ENCODE assay signal across 10 cellular contexts in genomic region chr14:104754213-104754851, GRCh38. TPM values are rescaled to one million over a fixed set of nuclear protein-coding genes. Genes with fewer than 3 reads are reported as not detected.
DNase-seq lines count a peak whose midpoint lies in the region; ATAC-seq and TF ChIP-seq lines count a peak whose summit lies in the region.
"Had no signal": no experiment of that assay in that cellular context is flagged by ENCODE, and none has a peak within 500 bp of the region (broad histone marks: within the 10 kb centered on the region; RNA-seq: fewer than 3 reads in every experiment).

No MANE protein-coding gene starts in this region.

- peak overlapping the region; percentile 57 to 93 for H3K4me3 ChIP-seq in CD4-positive, alpha-beta memory T cell (ENCODE audit: low read length in 2 of 2)
- peak overlapping the region; percentile 91 for H3K4me3 ChIP-seq in OCI-LY7 (ENCODE audit: low read depth, low read length, poor library complexity, severe bottlenecking)
- peak overlapping the region; percentile 17 to 100 for H3K4me3 ChIP-seq in neuronal stem cell (ENCODE audit: low read length in 2 of 2)

- no peak overlapping the region for H2BK5ac ChIP-seq in neuronal stem cell (ENCODE audit: low read length)

- no peak overlapping the region for H3K14ac ChIP-seq in neuronal stem cell (ENCODE audit: low read length)

- H3K9me2 ChIP-seq in OCI-LY7 (ENCODE audit: insufficient read depth, low read length) = no peaks in the 10 kb centered on the region

- no peak for TF ChIP-seq CTCF in OCI-LY7 (conservative IDR thresholded peaks at IDR 0.05; ENCODE audit: low read length)
- TF ChIP-seq CTCF in endothelial cell (IDR thresholded peaks at IDR 0.05; ENCODE audit: unreplicated experiment) = no peak
- no peak for TF ChIP-seq CTCF in GM13976 (IDR thresholded peaks at IDR 0.05; ENCODE audit: borderline replicate concordance, control extremely low read depth, extremely low read depth, insufficient read depth, missing control alignments)

- peak overlapping the region; percentile 79 for H3K27ac ChIP-seq in CD4-positive, alpha-beta memory T cell (ENCODE audit: low read depth, low read length)
- no peak overlapping the region for H3K27ac ChIP-seq in OCI-LY7 (ENCODE audit: low read depth, low read length, poor library complexity, severe bottlenecking)
- H3K27ac ChIP-seq in neuronal stem cell (replicated peaks; ENCODE audit: low read length) = no peak overlapping the region

- no peak overlapping the region for H4K91ac ChIP-seq in neuronal stem cell (ENCODE audit: low read depth, low read length, poor library complexity)

- peak overlapping the region; percentile 84 to 96 (median 90) for H3K4me3 Mint-ChIP-seq in CD4-positive, alpha-beta memory T cell
- peak overlapping the region; percentile 97 for H3K4me3 Mint-ChIP-seq in endothelial cell (ENCODE audit: unreplicated experiment)

- H3K27me3 Mint-ChIP-seq in CD4-positive, alpha-beta memory T cell = no peaks in the 10 kb centered on the region
- H3K27me3 Mint-ChIP-seq in endothelial cell (ENCODE audit: unreplicated experiment) = peaks cover 12% of the 10 kb centered on the region

- H3K4ac ChIP-seq in neuronal stem cell (ENCODE audit: low read length) = no peak overlapping the region

- H3K79me1 ChIP-seq in neuronal stem cell (ENCODE audit: low read depth, low read length) = peaks cover 34% of the 10 kb centered on the region

- H3K4me2 ChIP-seq in OCI-LY7 (ENCODE audit: low read length) (peak overlapping the region; percentile 100), neuronal stem cell (ENCODE audit: insufficient read depth, low read length, poor library complexity, severe bottlenecking) (peak overlapping the region; percentile 75)

- WGBS in neuronal stem cell (ENCODE audit: extremely low coverage in 2 of 2, insufficient read length in 2 of 2, insufficient replicate concordance in 1 of 2), 2 donors = no CpG with 5 or more reads among the region's 13 CpGs

- peak overlapping the region; percentile 73 to 94 (median 91) for H3K27ac Mint-ChIP-seq in CD4-positive, alpha-beta memory T cell
- H3K27ac Mint-ChIP-seq in endothelial cell (ENCODE audit: unreplicated experiment) = no peak overlapping the region

- ATAC-seq in GM18867 (IDR thresholded peaks at IDR 0.05; ENCODE audit: unreplicated experiment) = no peak

- CTCF ChIA-PET in CD4-positive, alpha-beta memory T cell (lab: Charles Lee; ENCODE audit: partially characterized antibody) = interaction anchor here (1.2 to 2.4 kb wide), 2 partner anchors 12 to 72 kb away, joined by 3 to 11 read pairs; no protein-coding TSS in a partner anchor
- CTCF ChIA-PET in OCI-LY7 (lab: Charles Lee; ENCODE audit: unreplicated experiment) = no interaction called here

- peak overlapping the region; percentile 18 for H3K23ac ChIP-seq in neuronal stem cell (ENCODE audit: low read depth, low read length, poor library complexity)

- H4K8ac ChIP-seq in neuronal stem cell (ENCODE audit: low read depth, low read length) = no peak overlapping the region

- no peak overlapping the region for H3K18ac ChIP-seq in neuronal stem cell (ENCODE audit: low read length)

- in situ Hi-C loops in GM13976 (cut with MboI; ENCODE audit: low sequenced_read_pairs, unreplicated experiment) = no loop called here

- H3K9ac ChIP-seq in neuronal stem cell (ENCODE audit: low read depth, low read length, poor library complexity) = no peak overlapping the region

- POLR2A ChIA-PET in CD4-positive, alpha-beta memory T cell (lab: Charles Lee; ENCODE audit: partially characterized antibody) = interaction anchor here (0.9 to 2.8 kb wide), 5 partner anchors 14 to 77 kb away, joined by 3 to 27 read pairs (median 13); partner anchors contain the start of genes ADSS1 and ZBTB42
- POLR2A ChIA-PET in OCI-LY7 (lab: Charles Lee) = interaction anchor here (0.5 to 1.5 kb wide), 2 partner anchors 16 to 106 kb away, joined by 4 read pairs; no protein-coding TSS in a partner anchor

- H3K9me3 Mint-ChIP-seq in CD4-positive, alpha-beta memory T cell = peaks cover 0 to 3% (median 0%) of the 10 kb centered on the region in 8 donors
- no peaks in the 10 kb centered on the region for H3K9me3 Mint-ChIP-seq in endothelial cell (ENCODE audit: unreplicated experiment)

- H2AFZ ChIP-seq in OCI-LY7 (ENCODE audit: low read length) = no peak overlapping the region
- no peak overlapping the region for H2AFZ ChIP-seq in neuronal stem cell (ENCODE audit: low read length)

- H3K4me1 Mint-ChIP-seq in CD4-positive, alpha-beta memory T cell = peaks cover 16 to 41% (median 29%) of the 10 kb centered on the region in 4 donors
- H3K4me1 Mint-ChIP-seq in endothelial cell (ENCODE audit: unreplicated experiment) = peaks cover 14% of the 10 kb centered on the region

- H4K20me1 ChIP-seq in OCI-LY7 (ENCODE audit: insufficient read depth, low read length) = peaks cover 14% of the 10 kb centered on the region

- peaks cover 38% of the 10 kb centered on the region for H3K79me2 ChIP-seq in OCI-LY7 (ENCODE audit: insufficient read depth, low read depth, low read length)

- DNase-seq in CD4-positive, alpha-beta memory T cell = peak in 1 of 5 donors; percentile 28
- no peak for DNase-seq in OCI-LY7 (ENCODE audit: low spot score)
- DNase-seq in endothelial cell (ENCODE audit: low spot score) = no peak
- no peak for DNase-seq in neuronal stem cell (ENCODE audit: low spot score)
- DNase-seq in NCI-H345 treated with DMSO at 0.1 percent for 48 hours (lab: John Stamatoyannopoulos, UW; ENCODE audit: unreplicated experiment) = no peak
- DNase-seq in GM13976 (ENCODE audit: low spot score) = no peak
- no peak for DNase-seq in globus pallidus (ENCODE audit: low spot score)
- DNase-seq: NCI-H1092 had no signal

- BruUV-seq in OCI-LY7 (replicated peaks; lab: Mats Ljungman, UMichigan) = TSS peak; percentile 35

- H2BK120ac ChIP-seq in neuronal stem cell (ENCODE audit: low read depth, low read length) = no peak overlapping the region

- no peaks in the 10 kb centered on the region for H3K27me3 ChIP-seq in CD4-positive, alpha-beta memory T cell (ENCODE audit: insufficient read depth, low read length)
- no peaks in the 10 kb centered on the region for H3K27me3 ChIP-seq in neuronal stem cell (ENCODE audit: control insufficient read depth in 3 of 3, insufficient read depth in 3 of 3, low read depth in 1 of 3, low read length in 3 of 3)
- H3K27me3 ChIP-seq: adrenal gland had no signal

- no peak overlapping the region for H2BK15ac ChIP-seq in neuronal stem cell (ENCODE audit: low read length)

- peaks cover 25% of the 10 kb centered on the region for H3K4me1 ChIP-seq in CD4-positive, alpha-beta memory T cell (ENCODE audit: insufficient read depth, low read length)
- H3K4me1 ChIP-seq in OCI-LY7 (ENCODE audit: insufficient read depth, low read length, poor library complexity, severe bottlenecking) (peaks cover 51% of the 10 kb centered on the region), neuronal stem cell (ENCODE audit: control insufficient read depth in 2 of 2, insufficient read depth in 1 of 2, low read depth in 1 of 2, low read length in 2 of 2) (peaks cover 12 to 16% of the 10 kb centered on the region in 2 donors)

- H2BK12ac ChIP-seq in neuronal stem cell (ENCODE audit: low read length) = no peak overlapping the region

- H3K9me3 ChIP-seq in CD4-positive, alpha-beta memory T cell (ENCODE audit: control insufficient read depth in 1 of 2, low read length in 2 of 2) = no peaks in the 10 kb centered on the region
- H3K9me3 ChIP-seq in OCI-LY7 (ENCODE audit: low read length) = 0 out of 2 replicates have a peak, but pooled peaks cover 10% of the 10 kb centered on the region
- H3K9me3 ChIP-seq in neuronal stem cell (replicated peaks in 1 of 2; ENCODE audit: control insufficient read depth in 2 of 2, insufficient read depth in 1 of 2, low read depth in 1 of 2, low read length in 2 of 2) = peaks cover 9 to 19% of the 10 kb centered on the region in 2 donors
- H3K9me3 ChIP-seq: adrenal gland had no signal

- peaks cover 31% of the 10 kb centered on the region for H3K36me3 ChIP-seq in CD4-positive, alpha-beta memory T cell (ENCODE audit: insufficient read depth, low read length)
- H3K36me3 ChIP-seq in OCI-LY7 (ENCODE audit: insufficient read depth, low read length) (peaks cover 48% of the 10 kb centered on the region), neuronal stem cell (replicated peaks in 1 of 2; ENCODE audit: control insufficient read depth in 2 of 2, insufficient read depth in 2 of 2, low read length in 2 of 2) (peaks cover 36 to 50% of the 10 kb centered on the region in 2 donors)

- H2AK5ac ChIP-seq in neuronal stem cell (ENCODE audit: low read depth, low read length) = no peak overlapping the region

- H3K36me3 Mint-ChIP-seq in CD4-positive, alpha-beta memory T cell = peaks cover 0 to 51% of the 10 kb centered on the region in 2 donors
- H3K36me3 Mint-ChIP-seq in endothelial cell (ENCODE audit: low read depth, unreplicated experiment) = peaks cover 36% of the 10 kb centered on the region

- intact Hi-C loops in CD4-positive, alpha-beta memory T cell (cut with micrococcal nuclease) = loop anchor here (5.0 kb wide), 2 partner anchors 67 to 268 kb away; partner anchors contain the start of genes CDCA4 and INF2
- intact Hi-C loops in OCI-LY7 (cut with micrococcal nuclease; ENCODE audit: unreplicated experiment) = loop anchor here (5.0 to 10.0 kb wide), 2 partner anchors 123 to 270 kb away; partner anchors contain the start of gene CDCA4

RNA-seq across cellular contexts. Expression of gene SIVA1, which starts 1.4 kb away (rescaled TPM):
- total RNA-seq in CD4-positive, alpha-beta memory T cell = 10 to 100 TPM; 69.3 to 80.2 TPM
- 100 to 1,000 TPM; 208 to 266 TPM for polyA plus RNA-seq in CD4-positive, alpha-beta memory T cell
- total RNA-seq in OCI-LY7 (2014; rRNA removed; shearing (Covaris generic)) = 215 and 244 TPM in 2 replicates
- total RNA-seq in OCI-LY7 (2022) = 88.3 and 111 TPM in 2 replicates
- 84.3 TPM for total RNA-seq in endothelial cell (ENCODE audit: unreplicated experiment)
- 109 TPM for polyA plus RNA-seq in neuronal stem cell (2013, experiment 1 of 2)
- polyA plus RNA-seq in neuronal stem cell (2013, experiment 2 of 2) = 114 TPM

RNA-seq across cellular contexts. Expression of gene ADSS1, which starts 30.3 kb away (rescaled TPM):
- 1 to 10 TPM; 1.5 TPM for total RNA-seq in CD4-positive, alpha-beta memory T cell
- polyA plus RNA-seq in CD4-positive, alpha-beta memory T cell = 1 to 10 TPM in 1 of 2 donors, under 1 TPM in 1; 0.16 to 1.8 TPM
- total RNA-seq in OCI-LY7 (2014; rRNA removed; shearing (Covaris generic)) = not detected in 2 replicates
- total RNA-seq in OCI-LY7 (2022) (2.1 and 2.8 TPM in 2 replicates), endothelial cell (ENCODE audit: unreplicated experiment) (6.1 TPM)
- polyA plus RNA-seq in neuronal stem cell (2013, experiment 1 of 2) = 23.8 TPM
- 21.4 TPM for polyA plus RNA-seq in neuronal stem cell (2013, experiment 2 of 2)

RNA-seq across cellular contexts. Expression of gene AKT1, which starts 41.2 kb away (rescaled TPM):
- 10 to 100 TPM; 88.7 to 90.5 TPM for total RNA-seq in CD4-positive, alpha-beta memory T cell
- 10 to 100 TPM in 1 of 2 donors, 1 to 10 TPM in 1; 5.3 to 23.5 TPM for polyA plus RNA-seq in CD4-positive, alpha-beta memory T cell
- 75.4 and 83.0 TPM in 2 replicates for total RNA-seq in OCI-LY7 (2014; rRNA removed; shearing (Covaris generic))
- total RNA-seq in OCI-LY7 (2022) = 108 and 109 TPM in 2 replicates
- total RNA-seq in endothelial cell (ENCODE audit: unreplicated experiment) = 133 TPM
- 84.4 TPM for polyA plus RNA-seq in neuronal stem cell (2013, experiment 1 of 2)
- polyA plus RNA-seq in neuronal stem cell (2013, experiment 2 of 2) = 82.3 TPM

RNA-seq across cellular contexts. Expression of gene ZBTB42, which starts 46.6 kb away (rescaled TPM):
- 10 to 100 TPM; 11.6 to 12.3 TPM for total RNA-seq in CD4-positive, alpha-beta memory T cell
- polyA plus RNA-seq in CD4-positive, alpha-beta memory T cell = 1 to 10 TPM; 2.0 to 2.1 TPM
- 0.98 and 2.4 TPM in 2 replicates for total RNA-seq in OCI-LY7 (2014; rRNA removed; shearing (Covaris generic))
- total RNA-seq in OCI-LY7 (2022) (1.9 and 2.4 TPM in 2 replicates), endothelial cell (ENCODE audit: unreplicated experiment) (2.4 TPM)
- polyA plus RNA-seq in neuronal stem cell (2013, experiment 1 of 2) = 0.95 TPM
- 0.87 TPM for polyA plus RNA-seq in neuronal stem cell (2013, experiment 2 of 2)
